15 cellular contexts compared by ENCODE assay signal in genomic region chr3:15307580-15307979, GRCh38.
"Had no signal": no experiment of that assay in that cellular context is flagged by ENCODE, and none has a peak within 500 bp of the region (broad histone marks: within the 10 kb centered on the region; RNA-seq: fewer than 3 reads in every experiment).

No MANE protein-coding gene starts in this region.

- DNase-seq: activated CD4-positive, alpha-beta T cell treated with anti-CD3 and anti-CD28 coated beads for 36 hours; activated CD8-positive, alpha-beta memory T cell treated with anti-CD3 and anti-CD28 coated beads, Interleukin-2, amount 50 U/mL, for 48 hours; activated CD8-positive, alpha-beta T cell treated with anti-CD3 and anti-CD28 coated beads for 36 hours; cortex of kidney; effector CD8-positive, alpha-beta T cell; foreskin melanocyte; heart left ventricle; mammary epithelial cell; posterior cingulate gyrus; right cardiac atrium; stimulated activated CD4-positive, alpha-beta T cell treated with anti-CD3 and anti-CD28 coated beads, Interleukin-1b, Interleukin-23, amount 100 ng/mL, for 48 hours; stimulated activated naive CD4-positive, alpha-beta T cell treated with Interleukin-2 at 50 U/mL for 16 hours; SW 1271 had no signal

- ATAC-seq: activated CD4-positive, alpha-beta T cell treated with anti-CD3 and anti-CD28 coated beads for 36 hours; activated CD8-positive, alpha-beta T cell treated with anti-CD3 and anti-CD28 coated beads for 36 hours; heart left ventricle; left lobe of liver; right cardiac atrium had no signal

- H3K4me3 ChIP-seq: cardiac muscle cell, heart left ventricle had no signal

- H3K27me3 Mint-ChIP-seq: activated CD4-positive, alpha-beta T cell treated with anti-CD3 and anti-CD28 coated beads for 36 hours; activated CD8-positive, alpha-beta T cell treated with anti-CD3 and anti-CD28 coated beads for 36 hours had no signal

- H3K36me3 ChIP-seq: cardiac muscle cell had no signal

- H3K4me3 Mint-ChIP-seq: activated CD4-positive, alpha-beta T cell treated with anti-CD3 and anti-CD28 coated beads for 36 hours; activated CD8-positive, alpha-beta T cell treated with anti-CD3 and anti-CD28 coated beads for 36 hours had no signal

- H3K27me3 ChIP-seq: cardiac muscle cell, heart left ventricle had no signal

- H3K27ac ChIP-seq: cardiac muscle cell, heart left ventricle had no signal

- H3K9me3 ChIP-seq: heart left ventricle had no signal

- H3K9me3 Mint-ChIP-seq: activated CD8-positive, alpha-beta T cell treated with anti-CD3 and anti-CD28 coated beads for 36 hours had no signal

- H3K27ac Mint-ChIP-seq: activated CD4-positive, alpha-beta T cell treated with anti-CD3 and anti-CD28 coated beads for 36 hours; activated CD8-positive, alpha-beta T cell treated with anti-CD3 and anti-CD28 coated beads for 36 hours had no signal
